In genomic region chr6:88972504-88973423, GRCh38 we compare ENCODE assay signal across 12 cellular contexts.
A peak's percentile ranks its signal among the peaks of the same experiment; 100 is the strongest.
DNase-seq lines count a peak whose midpoint lies in the region; ATAC-seq lines count a peak whose summit lies in the region.
"Had no signal": no experiment of that assay in that cellular context is flagged by ENCODE, and none has a peak within 500 bp of the region (broad histone marks: within the 10 kb centered on the region; RNA-seq: fewer than 3 reads in every experiment).

No MANE protein-coding gene starts in this region.

- no peak for ATAC-seq in HG02852 (IDR thresholded peaks at IDR 0.05; ENCODE audit: unreplicated experiment)

- DNase-seq in NCI-H748 (lab: John Stamatoyannopoulos, UW; ENCODE audit: unreplicated experiment), result peak; percentile 54
- no peak for DNase-seq in NCI-H748 treated with DMSO at 0.1 percent for 48 hours (lab: John Stamatoyannopoulos, UW)
- DNase-seq in NCI-H226, result peak; percentile 26
- peak; percentile 27 for DNase-seq in iPS-NIHi7 (ENCODE audit: extremely low spot score)
- no peak for DNase-seq in activated CD4-positive, alpha-beta T cell treated with anti-CD3 and anti-CD28 coated beads for 48 hours
- DNase-seq in stimulated activated CD4-positive, alpha-beta T cell treated with anti-CD3 and anti-CD28 coated beads, Interleukin-12 subunit alpha, Interleukin-12 subunit beta, amount 100 ng/mL, for 4 hours, result no peak
- DNase-seq in stimulated activated CD4-positive, alpha-beta T cell treated with anti-CD3 and anti-CD28 coated beads, Interleukin-2, amount 100 ng/mL, for 48 hours, result no peak
- DNase-seq: C1 segment of cervical spinal cord, NCI-H1694, NCI-H524 treated with DMSO at 0.1 percent for 48 hours, SHP77 treated with DMSO at 0.1 percent for 48 hours had no signal

Comparison
In these comparisons a context has a peak if more than half of its experiments do, and no peak if none do; other contexts are left out.
1. DNase-seq: peak in NCI-H748 (single experiment), NCI-H226 (single experiment) and iPS-NIHi7 (single experiment); none in NCI-H748 treated with DMSO at 0.1 percent for 48 hours (single experiment), activated CD4-positive, alpha-beta T cell treated with anti-CD3 and anti-CD28 coated beads for 48 hours (single experiment), stimulated activated CD4-positive, alpha-beta T cell treated with anti-CD3 and anti-CD28 coated beads, Interleukin-12 subunit alpha, Interleukin-12 subunit beta, amount 100 ng/mL, for 4 hours (single experiment) and stimulated activated CD4-positive, alpha-beta T cell treated with anti-CD3 and anti-CD28 coated beads, Interleukin-2, amount 100 ng/mL, for 48 hours (0 of 2).